ENCODE assay signal across 19 cellular contexts in genomic region chr6:168452685-168453377, GRCh38. TPM values are rescaled to one million over a fixed set of nuclear protein-coding genes. Genes with fewer than 3 reads are reported as not detected.
DNase-seq lines count a peak whose midpoint lies in the region; ATAC-seq and TF ChIP-seq lines count a peak whose summit lies in the region.
"Had no signal": no experiment of that assay in that cellular context is flagged by ENCODE, and none has a peak within 500 bp of the region (broad histone marks: within the 10 kb centered on the region; RNA-seq: fewer than 3 reads in every experiment).

No MANE protein-coding gene starts in this region.

- H3K9ac ChIP-seq in trophoblast cell (ENCODE audit: low read length) = no peak overlapping the region
- H3K9ac ChIP-seq: BLaER1 had no signal

- TF ChIP-seq CTCF in endothelial cell (IDR thresholded peaks at IDR 0.05; ENCODE audit: unreplicated experiment) = no peak

- no peak overlapping the region for H3K4ac ChIP-seq in trophoblast cell (ENCODE audit: low read depth, low read length)

- H2BK5ac ChIP-seq in trophoblast cell (ENCODE audit: low read depth, low read length, poor library complexity) = peak overlapping the region; percentile 45

- H3K4me2 ChIP-seq in trophoblast cell (ENCODE audit: low read length) = no peak overlapping the region
- H3K4me2 ChIP-seq: BLaER1, hepatocyte had no signal

- no peaks in the 10 kb centered on the region for H3K36me3 ChIP-seq in trophoblast cell (ENCODE audit: control insufficient read depth in 1 of 2, insufficient read depth in 2 of 2, low read length in 2 of 2)
- H3K36me3 ChIP-seq: BLaER1, pancreas had no signal

- no peak overlapping the region for H3K4me3 ChIP-seq in trophoblast cell (ENCODE audit: low read depth, low read length)
- H3K4me3 ChIP-seq: BLaER1, hepatocyte, pancreas had no signal

- no peaks in the 10 kb centered on the region for H3K9me3 Mint-ChIP-seq in endothelial cell (ENCODE audit: unreplicated experiment)
- H3K9me3 Mint-ChIP-seq: activated naive CD4-positive, alpha-beta T cell treated with anti-CD3 and anti-CD28 coated beads, Interleukin-2, amount 50 U/mL, for 72 hours; activated T-helper 1 cell treated with anti-CD3 and anti-CD28 coated beads, Interleukin-12 subunit alpha, Interleukin-12 subunit beta, Interleukin-2, Interleukin-4 antibody, amounts not matched to agents 30 ng/mL and 10 ng/mL and 1 ng/mL, durations not matched to agents 14 hours and 24 hours and 36 hours had no signal

- peak overlapping the region; percentile 60 for H2BK120ac ChIP-seq in trophoblast cell (ENCODE audit: insufficient read depth, low read length, poor library complexity)

- no peak overlapping the region for H4K12ac ChIP-seq in trophoblast cell (ENCODE audit: low read depth, low read length)

- no peak overlapping the region for H3K27ac ChIP-seq in trophoblast cell (ENCODE audit: low read depth, low read length)
- H3K27ac ChIP-seq: BLaER1, hepatocyte, pancreas had no signal

- ATAC-seq in Right ventricle myocardium inferior = peak; percentile 28
- peak; percentile 45 to 56 for ATAC-seq in left cardiac atrium
- ATAC-seq in GM19455 (IDR thresholded peaks at IDR 0.05; ENCODE audit: unreplicated experiment) = no peak
- ATAC-seq: activated naive CD4-positive, alpha-beta T cell treated with anti-CD3 and anti-CD28 coated beads, Interleukin-2, amount 50 U/mL, for 72 hours; pancreas; stimulated activated naive CD8-positive, alpha-beta T cell treated with anti-CD3 and anti-CD28 coated beads, Interleukin-15, Interleukin-2, amounts not matched to agents 100 U/mL and 50 U/mL, for 24 hours had no signal

- H3K79me1 ChIP-seq in trophoblast cell (ENCODE audit: low read length) = peaks cover 4% of the 10 kb centered on the region

- intact Hi-C loops in Right ventricle myocardium inferior (cut with DNase I) (no loop called here), cardiac septum (cut with DNase I) (no loop called here), left cardiac atrium (cut with DNase I) (loop anchor here in 1 of 2 donors (10.0 kb wide), 1 partner anchor 432 kb away; no protein-coding TSS in a partner anchor)

- H4K8ac ChIP-seq in trophoblast cell (ENCODE audit: low read depth, low read length) = peak overlapping the region; percentile 79

- H3K4me1 ChIP-seq in trophoblast cell (ENCODE audit: control insufficient read depth in 1 of 2, insufficient read depth in 2 of 2, low read length in 2 of 2) = peaks cover 5 to 9% of the 10 kb centered on the region in 2 experiments
- H3K4me1 ChIP-seq: pancreas had no signal

- peak overlapping the region; percentile 71 for H3K14ac ChIP-seq in trophoblast cell (ENCODE audit: low read length)

- no peak overlapping the region for H3K4me3 Mint-ChIP-seq in endothelial cell (ENCODE audit: unreplicated experiment)
- H3K4me3 Mint-ChIP-seq: activated T-helper 1 cell treated with anti-CD3 and anti-CD28 coated beads, Interleukin-12 subunit alpha, Interleukin-12 subunit beta, Interleukin-2, Interleukin-4 antibody, amounts not matched to agents 30 ng/mL and 10 ng/mL and 1 ng/mL, durations not matched to agents 14 hours and 24 hours and 36 hours had no signal

- no peak overlapping the region for H3K27ac Mint-ChIP-seq in endothelial cell (ENCODE audit: unreplicated experiment)

- no peak overlapping the region for H3K23ac ChIP-seq in trophoblast cell (ENCODE audit: low read length)

- H2BK12ac ChIP-seq in trophoblast cell (ENCODE audit: low read length) = no peak overlapping the region

- no peaks in the 10 kb centered on the region for H3K4me1 Mint-ChIP-seq in endothelial cell (ENCODE audit: unreplicated experiment)

- no CpG with 5 or more reads among the region's 18 CpGs for WGBS in trophoblast cell (ENCODE audit: extremely low coverage, insufficient coverage, insufficient read length)

- peak overlapping the region; percentile 67 for H4K91ac ChIP-seq in trophoblast cell (ENCODE audit: low read depth, low read length)

- peak overlapping the region; percentile 7 for H3K18ac ChIP-seq in trophoblast cell (ENCODE audit: low read length)

- peaks cover 7% of the 10 kb centered on the region for H3K27me3 Mint-ChIP-seq in endothelial cell (ENCODE audit: unreplicated experiment)

- peaks cover 2% of the 10 kb centered on the region for H3K9me3 ChIP-seq in trophoblast cell (ENCODE audit: insufficient read depth, low read depth, low read length)
- H3K9me3 ChIP-seq: BLaER1, pancreas had no signal

- no peaks in the 10 kb centered on the region for H3K27me3 ChIP-seq in trophoblast cell (ENCODE audit: insufficient read depth, low read length)
- H3K27me3 ChIP-seq: BLaER1, pancreas had no signal

- H2AFZ ChIP-seq in trophoblast cell (ENCODE audit: insufficient read depth, low read length, poor library complexity) = no peak overlapping the region
- H2AFZ ChIP-seq: hepatocyte had no signal

- peak overlapping the region; percentile 49 for H2AK5ac ChIP-seq in trophoblast cell (ENCODE audit: low read length)

- no peaks in the 10 kb centered on the region for H3K36me3 Mint-ChIP-seq in endothelial cell (ENCODE audit: low read depth, unreplicated experiment)
- H3K36me3 Mint-ChIP-seq: activated naive CD4-positive, alpha-beta T cell treated with anti-CD3 and anti-CD28 coated beads, Interleukin-2, amount 50 U/mL, for 72 hours had no signal

- DNase-seq in Right ventricle myocardium inferior (ENCODE audit: missing footprints) (no peak), cardiac septum (ENCODE audit: low spot score) (no peak), left cardiac atrium (peak; percentile 47), trophoblast cell (peak; percentile 10 to 40), endothelial cell (ENCODE audit: low spot score) (no peak), DMS153 treated with DMSO at 0.1 percent for 48 hours (lab: John Stamatoyannopoulos, UW; ENCODE audit: unreplicated experiment) (no peak), NOMO-1 (lab: John Stamatoyannopoulos, UW; ENCODE audit: unreplicated experiment in 2 of 2) (no peak)
- DNase-seq: mammary epithelial cell; NCI-H146; NCI-H2171; NCI-H526; pancreas; stimulated activated CD4-positive, alpha-beta T cell treated with anti-CD3 and anti-CD28 coated beads, Interleukin-2, amount 100 ng/mL, for 24 hours; stimulated activated naive CD8-positive, alpha-beta T cell treated with anti-CD3 and anti-CD28 coated beads, Interleukin-15, Interleukin-2, amounts not matched to agents 100 U/mL and 50 U/mL, for 24 hours had no signal

- H3K79me2 ChIP-seq in trophoblast cell (ENCODE audit: control insufficient read depth, insufficient read depth, low read length, poor library complexity) = no peaks in the 10 kb centered on the region
- H3K79me2 ChIP-seq: hepatocyte had no signal

RNA-seq across cellular contexts. Expression of gene SMOC2, which starts 11.8 kb away (rescaled TPM):
- total RNA-seq in Right ventricle myocardium inferior = 16.4 TPM
- 37.2 TPM for total RNA-seq in cardiac septum
- total RNA-seq in left cardiac atrium = 10 to 100 TPM; 12.0 to 27.7 TPM
- 5.8 and 6.1 TPM in 2 replicates for polyA plus RNA-seq in trophoblast cell (2013)
- not detected for total RNA-seq in endothelial cell (ENCODE audit: unreplicated experiment)
- total RNA-seq: activated naive CD4-positive, alpha-beta T cell treated with anti-CD3 and anti-CD28 coated beads, Interleukin-2, amount 50 U/mL, for 72 hours; activated T-helper 1 cell treated with anti-CD3 and anti-CD28 coated beads, Interleukin-12 subunit alpha, Interleukin-12 subunit beta, Interleukin-2, Interleukin-4 antibody, amounts not matched to agents 30 ng/mL and 10 ng/mL and 1 ng/mL, durations not matched to agents 14 hours and 24 hours and 36 hours; mammary epithelial cell had no signal
- polyA plus RNA-seq: mammary epithelial cell had no signal

Comparison
In these comparisons a context has a peak if more than half of its experiments do, and no peak if none do; other contexts are left out.
1. DNase-seq: peak in left cardiac atrium (single experiment) and trophoblast cell (2 of 2); none in Right ventricle myocardium inferior (single experiment), cardiac septum (single experiment), endothelial cell (single experiment), DMS153 treated with DMSO at 0.1 percent for 48 hours (single experiment) and NOMO-1 (0 of 2).
2. RNA of gene SMOC2, which starts 11.8 kb away (total RNA-seq): 37.2 TPM in cardiac septum (single experiment), 12.0 to 27.7 TPM in left cardiac atrium and 16.4 TPM in Right ventricle myocardium inferior (single experiment); not detected in endothelial cell (single experiment); every median in the first group is over 10 times any median in the second.